In the genomic region with DNA sequence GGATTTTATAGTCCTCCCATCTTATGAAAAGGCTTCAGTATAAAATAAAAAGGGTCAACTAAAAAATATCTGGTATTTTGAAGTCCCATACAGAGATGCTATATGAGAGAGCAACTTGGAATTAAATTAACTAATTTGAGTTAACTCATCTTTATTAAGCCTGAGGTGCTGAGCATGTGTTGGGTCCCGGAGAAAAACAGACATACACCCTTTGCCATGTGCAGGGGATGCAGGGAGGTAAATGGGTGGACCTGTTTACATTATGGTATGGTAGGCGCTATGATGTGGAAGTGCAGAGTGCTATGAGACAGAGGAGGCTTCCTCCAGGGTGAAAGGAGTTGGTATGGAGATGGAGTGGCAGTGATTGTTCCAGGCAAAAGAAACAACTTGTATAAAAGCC, we compare ENCODE assay signal across 18 cellular contexts.
DNase-seq lines count a peak whose midpoint lies in the region; ATAC-seq and TF ChIP-seq lines count a peak whose summit lies in the region.
"Had no signal": no experiment of that assay in that cellular context is flagged by ENCODE, and none has a peak within 500 bp of the region (broad histone marks: within the 10 kb centered on the region; RNA-seq: fewer than 3 reads in every experiment).

No MANE protein-coding gene starts in this region.

- TF ChIP-seq CTCF in mesothelial cell of epicardium (IDR thresholded peaks at IDR 0.05; ENCODE audit: unreplicated experiment) (no peak), type B pancreatic cell (conservative IDR thresholded peaks at IDR 0.05) (no peak)

- H3K27ac ChIP-seq in SK-N-MC: no peak overlapping the region
- H3K27ac ChIP-seq: KMS-11 had no signal

- no peaks in the 10 kb centered on the region for H3K9me3 ChIP-seq in SK-N-MC (ENCODE audit: low read depth, low read length)

- H3K9me3 Mint-ChIP-seq in activated naive CD8-positive, alpha-beta T cell treated with anti-CD3 and anti-CD28 coated beads, Interleukin-2, amount 10 ng/mL, durations not matched to agents 7 days and 5 days: no peaks in the 10 kb centered on the region
- H3K9me3 Mint-ChIP-seq in activated naive CD8-positive, alpha-beta T cell treated with anti-CD3 and anti-CD28 coated beads, Interleukin-2, amount 50 U/mL, for 24 hours: no peaks in the 10 kb centered on the region
- H3K9me3 Mint-ChIP-seq in mesothelial cell of epicardium: no peaks in the 10 kb centered on the region
- H3K9me3 Mint-ChIP-seq in type B pancreatic cell: peaks cover 5% of the 10 kb centered on the region
- H3K9me3 Mint-ChIP-seq: CD14-positive monocyte had no signal

- no peak for ATAC-seq in activated naive CD8-positive, alpha-beta T cell treated with anti-CD3 and anti-CD28 coated beads, Interleukin-2, amount 10 ng/mL, durations not matched to agents 7 days and 5 days (ENCODE audit: low read depth)
- no peak for ATAC-seq in activated naive CD8-positive, alpha-beta T cell treated with anti-CD3 and anti-CD28 coated beads, Interleukin-2, amount 50 U/mL, for 24 hours
- ATAC-seq: Panc1 had no signal

- peak overlapping the region; percentile 56; the same call in 1 of the 2 replicates for H3K4me3 ChIP-seq in SK-N-MC

- POLR2A ChIA-PET in activated naive CD8-positive, alpha-beta T cell treated with anti-CD3 and anti-CD28 coated beads, Interleukin-2, amount 10 ng/mL, durations not matched to agents 7 days and 5 days (lab: Charles Lee): no interaction called here

- DNase-seq in activated naive CD8-positive, alpha-beta T cell treated with anti-CD3 and anti-CD28 coated beads, Interleukin-2, amount 10 ng/mL, durations not matched to agents 7 days and 5 days: no peak
- DNase-seq in activated naive CD8-positive, alpha-beta T cell treated with anti-CD3 and anti-CD28 coated beads, Interleukin-2, amount 50 U/mL, for 24 hours: no peak
- DNase-seq in SK-N-MC (ENCODE audit: low read depth, low spot score) (no peak), mesothelial cell of epicardium (ENCODE audit: low spot score in 2 of 2, unreplicated experiment in 2 of 2) (no peak), type B pancreatic cell (ENCODE audit: extremely low spot score, unreplicated experiment) (no peak), NCI-H748 (lab: John Stamatoyannopoulos, UW; ENCODE audit: unreplicated experiment) (no peak), foreskin melanocyte (no peak), HPDE6-E6E7 (ENCODE audit: extremely low spot score) (no peak)
- DNase-seq: EL, NCI-H1105 treated with DMSO at 0.1 percent for 48 hours, NCI-H2029 treated with DMSO at 0.1 percent for 48 hours, NCI-H226, NCI-H510A treated with DMSO at 0.1 percent for 48 hours, NCI-H82 had no signal

- H3K27ac Mint-ChIP-seq in activated naive CD8-positive, alpha-beta T cell treated with anti-CD3 and anti-CD28 coated beads, Interleukin-2, amount 10 ng/mL, durations not matched to agents 7 days and 5 days: peak overlapping the region; percentile 17
- H3K27ac Mint-ChIP-seq in activated naive CD8-positive, alpha-beta T cell treated with anti-CD3 and anti-CD28 coated beads, Interleukin-2, amount 50 U/mL, for 24 hours: no peak overlapping the region
- peak overlapping the region; percentile 32 for H3K27ac Mint-ChIP-seq in mesothelial cell of epicardium
- peak overlapping the region; percentile 20 for H3K27ac Mint-ChIP-seq in type B pancreatic cell
- H3K27ac Mint-ChIP-seq: B cell, CD14-positive monocyte had no signal

- H3K36me3 ChIP-seq in SK-N-MC (ENCODE audit: insufficient read depth, low read length): no peaks in the 10 kb centered on the region

- H3K27me3 Mint-ChIP-seq in activated naive CD8-positive, alpha-beta T cell treated with anti-CD3 and anti-CD28 coated beads, Interleukin-2, amount 10 ng/mL, durations not matched to agents 7 days and 5 days: no peaks in the 10 kb centered on the region
- no peaks in the 10 kb centered on the region for H3K27me3 Mint-ChIP-seq in activated naive CD8-positive, alpha-beta T cell treated with anti-CD3 and anti-CD28 coated beads, Interleukin-2, amount 50 U/mL, for 24 hours
- H3K27me3 Mint-ChIP-seq in mesothelial cell of epicardium (ENCODE audit: low read depth) (no peaks in the 10 kb centered on the region), type B pancreatic cell (no peaks in the 10 kb centered on the region)
- H3K27me3 Mint-ChIP-seq: B cell had no signal

- peaks cover 29% of the 10 kb centered on the region for H3K4me1 Mint-ChIP-seq in activated naive CD8-positive, alpha-beta T cell treated with anti-CD3 and anti-CD28 coated beads, Interleukin-2, amount 10 ng/mL, durations not matched to agents 7 days and 5 days
- peaks cover 20% of the 10 kb centered on the region for H3K4me1 Mint-ChIP-seq in activated naive CD8-positive, alpha-beta T cell treated with anti-CD3 and anti-CD28 coated beads, Interleukin-2, amount 50 U/mL, for 24 hours
- H3K4me1 Mint-ChIP-seq in mesothelial cell of epicardium (peaks cover 75% of the 10 kb centered on the region), type B pancreatic cell (ENCODE audit: unreplicated experiment) (peaks cover 79% of the 10 kb centered on the region)

- peaks cover 8% of the 10 kb centered on the region for H3K36me3 Mint-ChIP-seq in activated naive CD8-positive, alpha-beta T cell treated with anti-CD3 and anti-CD28 coated beads, Interleukin-2, amount 10 ng/mL, durations not matched to agents 7 days and 5 days
- peaks cover 4% of the 10 kb centered on the region for H3K36me3 Mint-ChIP-seq in activated naive CD8-positive, alpha-beta T cell treated with anti-CD3 and anti-CD28 coated beads, Interleukin-2, amount 50 U/mL, for 24 hours (ENCODE audit: low read depth)
- no peaks in the 10 kb centered on the region for H3K36me3 Mint-ChIP-seq in mesothelial cell of epicardium
- H3K36me3 Mint-ChIP-seq in type B pancreatic cell: peaks cover 3% of the 10 kb centered on the region

- no peak overlapping the region for H3K4me3 Mint-ChIP-seq in activated naive CD8-positive, alpha-beta T cell treated with anti-CD3 and anti-CD28 coated beads, Interleukin-2, amount 10 ng/mL, durations not matched to agents 7 days and 5 days
- H3K4me3 Mint-ChIP-seq in activated naive CD8-positive, alpha-beta T cell treated with anti-CD3 and anti-CD28 coated beads, Interleukin-2, amount 50 U/mL, for 24 hours: no peak overlapping the region
- H3K4me3 Mint-ChIP-seq in mesothelial cell of epicardium (no peak overlapping the region), type B pancreatic cell (peak overlapping the region; percentile 9)
- H3K4me3 Mint-ChIP-seq: B cell, CD14-positive monocyte had no signal

- H3K9ac ChIP-seq in SK-N-MC (ENCODE audit: insufficient read length): no peak overlapping the region
- H3K9ac ChIP-seq: KMS-11 had no signal
